ENCODE assay signal across 12 cellular contexts in genomic region chr7:2735744-2736143, GRCh38. TPM values are rescaled to one million over a fixed set of nuclear protein-coding genes. Genes with fewer than 3 reads are reported as not detected.
DNase-seq lines count a peak whose midpoint lies in the region; ATAC-seq and TF ChIP-seq lines count a peak whose summit lies in the region.
"Had no signal": no experiment of that assay in that cellular context is flagged by ENCODE, and none has a peak within 500 bp of the region (broad histone marks: within the 10 kb centered on the region; RNA-seq: fewer than 3 reads in every experiment).

No MANE protein-coding gene starts in this region.

- H2AFZ ChIP-seq in DND-41 (ENCODE audit: low read depth, low read length) (no peak overlapping the region), Loucy (ENCODE audit: low read length) (no peak overlapping the region)

- H3K27ac Mint-ChIP-seq in memory B cell, result peak overlapping the region; percentile 62
- H3K27ac Mint-ChIP-seq: activated T-helper 2 cell treated with anti-CD3 and anti-CD28 coated beads, Interferon-gamma antibody, Interleukin-2, Interleukin-4, amounts not matched to agents 10 μg/mL and 5 μg/mL and 100 μg/mL, durations not matched to agents 14 hours and 24 hours and 36 hours had no signal

- no peaks in the 10 kb centered on the region for H3K9me2 ChIP-seq in Loucy (replicated peaks; ENCODE audit: low read depth, low read length)

- peak overlapping the region in 1 of 2 experiments; percentile 49; a peak in 1 of 4 replicates for H3K4me3 ChIP-seq in DND-41 (ENCODE audit: low read depth in 1 of 2, low read length in 2 of 2)
- peak overlapping the region; percentile 37 for H3K4me3 ChIP-seq in Loucy (ENCODE audit: low read length, poor library complexity, severe bottlenecking)

- peaks cover 9% of the 10 kb centered on the region for H3F3A ChIP-seq in Loucy (ENCODE audit: low read depth)

- peaks cover 27% of the 10 kb centered on the region for H3K36me3 Mint-ChIP-seq in memory B cell

- no peaks in the 10 kb centered on the region for H3K9me3 Mint-ChIP-seq in memory B cell
- H3K9me3 Mint-ChIP-seq: activated T-helper 2 cell treated with anti-CD3 and anti-CD28 coated beads, Interferon-gamma antibody, Interleukin-2, Interleukin-4, amounts not matched to agents 10 μg/mL and 5 μg/mL and 100 μg/mL, durations not matched to agents 14 hours and 24 hours and 36 hours; endodermal cell had no signal

- H3K79me2 ChIP-seq in DND-41 (ENCODE audit: insufficient read depth, low read length), result peaks cover 23% of the 10 kb centered on the region; the same call in 1 of the 2 replicates
- H3K79me2 ChIP-seq in Loucy (ENCODE audit: insufficient read depth, low read length), result peaks cover 87% of the 10 kb centered on the region

- TF ChIP-seq CTCF in DND-41 (IDR thresholded peaks at IDR 0.05; ENCODE audit: borderline replicate concordance, extremely low read depth, low read length, poor library complexity, severe bottlenecking) (no peak), Loucy (conservative IDR thresholded peaks at IDR 0.05; ENCODE audit: low read length) (no peak)

- H4K20me1 ChIP-seq in DND-41 (ENCODE audit: insufficient read depth, low read length) (no peaks in the 10 kb centered on the region), Loucy (ENCODE audit: insufficient read depth, low read length, poor library complexity, severe bottlenecking) (no peaks in the 10 kb centered on the region)

- DNase-seq in DND-41 (no peak), memory B cell (ENCODE audit: low spot score in 2 of 2) (no peak), mucosa of gallbladder (ENCODE audit: low spot score) (no peak)
- DNase-seq in stimulated activated CD8-positive, alpha-beta memory T cell treated with anti-CD3 and anti-CD28 coated beads, Interleukin-4, amount 100 ng/mL, for 48 hours, result peak; percentile 18
- DNase-seq: endodermal cell, NCI-H2029 treated with DMSO at 0.1 percent for 48 hours, NCI-H510A had no signal

- H3K27me3 Mint-ChIP-seq in memory B cell, result no peaks in the 10 kb centered on the region

- peaks cover 46% of the 10 kb centered on the region for H3K4me1 ChIP-seq in DND-41 (ENCODE audit: insufficient read depth, low read length)
- H3K4me1 ChIP-seq in Loucy (ENCODE audit: insufficient read depth, low read length, poor library complexity, severe bottlenecking), result peaks cover 73% of the 10 kb centered on the region

- peaks cover 32% of the 10 kb centered on the region for H3K4me1 Mint-ChIP-seq in memory B cell

- no peak for ATAC-seq in DND-41 (ENCODE audit: insufficient read depth, low read depth)
- no peak for ATAC-seq in memory B cell (ENCODE audit: low read depth)
- no peak for ATAC-seq in HG03565 (IDR thresholded peaks at IDR 0.05; ENCODE audit: unreplicated experiment)
- no peak for ATAC-seq in HG03460 (IDR thresholded peaks at IDR 0.05; ENCODE audit: unreplicated experiment)

- H3K4me2 ChIP-seq in DND-41 (ENCODE audit: insufficient read depth, low read length), result peak overlapping the region; percentile 61
- H3K4me2 ChIP-seq in Loucy (ENCODE audit: low read depth, low read length, poor library complexity, severe bottlenecking), result peak overlapping the region; percentile 62

- H3K36me3 ChIP-seq in DND-41 (ENCODE audit: insufficient read depth, low read length) (peaks cover 10% of the 10 kb centered on the region), Loucy (ENCODE audit: insufficient read depth, low read length) (peaks cover 38% of the 10 kb centered on the region; the same call in 1 of the 2 replicates)

- H3K9me3 ChIP-seq in DND-41 (ENCODE audit: insufficient read depth, low read length, severe bottlenecking) (no peaks in the 10 kb centered on the region), Loucy (ENCODE audit: insufficient read depth, low read depth, low read length) (no peaks in the 10 kb centered on the region)

- H3K27ac ChIP-seq in DND-41 (ENCODE audit: low read length), result peak overlapping the region; percentile 90

- H3K4me3 Mint-ChIP-seq in memory B cell, result no peak overlapping the region
- H3K4me3 Mint-ChIP-seq: endodermal cell had no signal

- no peaks in the 10 kb centered on the region for H3K27me3 ChIP-seq in DND-41 (ENCODE audit: insufficient read depth, low read length, poor library complexity)
- no peaks in the 10 kb centered on the region for H3K27me3 ChIP-seq in Loucy (ENCODE audit: insufficient read depth, low read length, poor library complexity, severe bottlenecking)

- peak overlapping the region; percentile 54 for H3K9ac ChIP-seq in DND-41 (ENCODE audit: low read depth, low read length)
- peak overlapping the region; percentile 78 for H3K9ac ChIP-seq in Loucy (ENCODE audit: low read depth, low read length, poor library complexity, severe bottlenecking)

RNA-seq across cellular contexts. Expression of gene AMZ1, which starts 47.7 kb away (rescaled TPM):
- total RNA-seq in mucosa of gallbladder, result 0.35 TPM
- total RNA-seq: pulmonary artery endothelial cell had no signal
